In the genomic region with DNA sequence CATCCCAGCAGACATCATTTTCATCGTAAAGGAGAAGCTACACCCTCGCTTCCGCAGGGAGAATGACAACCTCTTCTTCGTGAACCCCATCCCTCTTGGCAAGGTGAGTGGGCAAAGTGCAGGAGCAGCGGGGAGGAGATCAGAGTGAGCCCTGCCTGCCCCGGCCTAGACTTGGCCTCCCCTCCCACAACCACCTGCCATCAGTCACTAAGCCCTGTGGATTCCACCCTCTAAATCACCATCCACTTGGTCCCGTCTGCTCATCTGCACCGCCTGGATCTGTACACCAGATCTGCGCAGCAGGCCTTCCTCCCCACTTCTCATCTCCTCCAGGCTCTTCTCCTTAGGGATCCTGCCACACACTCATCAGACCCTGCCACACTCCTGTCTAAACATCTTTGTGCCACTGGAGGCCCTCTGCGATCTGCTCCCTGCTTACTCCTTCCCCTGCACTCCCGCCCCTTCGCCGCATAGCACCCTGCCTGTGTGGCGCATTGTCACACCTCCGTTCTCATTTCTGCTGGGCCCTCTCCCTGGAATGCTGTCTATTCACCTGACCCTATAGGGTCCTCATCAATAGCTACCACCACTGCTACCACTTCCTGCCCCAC, we compare ENCODE assay signal across 18 cellular contexts. TPM values are rescaled to one million over a fixed set of nuclear protein-coding genes. Genes with fewer than 3 reads are reported as not detected.
DNase-seq lines count a peak whose midpoint lies in the region; ATAC-seq and TF ChIP-seq lines count a peak whose summit lies in the region.
"Had no signal": no experiment of that assay in that cellular context is flagged by ENCODE, and none has a peak within 500 bp of the region (broad histone marks: within the 10 kb centered on the region; RNA-seq: fewer than 3 reads in every experiment).

No MANE protein-coding gene starts in this region.

- ATAC-seq in CD4-positive, CD25-positive, alpha-beta regulatory T cell (ENCODE audit: low read depth in 2 of 2) = no peak
- ATAC-seq in activated T-helper 17 cell treated with anti-CD3 and anti-CD28 coated beads, Interleukin-2, amount 50 U/mL, for 72 hours (replicated peaks) = no peak
- no peak for ATAC-seq in memory B cell (ENCODE audit: low read depth)
- ATAC-seq: GM23338, right cardiac atrium had no signal

- peaks cover 6 to 89% (median 31%) of the 10 kb centered on the region in 4 donors for H3K4me1 Mint-ChIP-seq in CD4-positive, CD25-positive, alpha-beta regulatory T cell
- H3K4me1 Mint-ChIP-seq in activated T-helper 17 cell treated with anti-CD3 and anti-CD28 coated beads, Interleukin-2, amount 50 U/mL, for 72 hours = peaks cover 22% of the 10 kb centered on the region
- H3K4me1 Mint-ChIP-seq in memory B cell = peaks cover 54% of the 10 kb centered on the region

- H3K9me3 Mint-ChIP-seq in CD4-positive, CD25-positive, alpha-beta regulatory T cell = no peaks in the 10 kb centered on the region
- no peaks in the 10 kb centered on the region for H3K9me3 Mint-ChIP-seq in activated T-helper 17 cell treated with anti-CD3 and anti-CD28 coated beads, Interleukin-2, amount 50 U/mL, for 72 hours
- no peaks in the 10 kb centered on the region for H3K9me3 Mint-ChIP-seq in memory B cell
- H3K9me3 Mint-ChIP-seq: GM23338 had no signal

- H3K27me3 Mint-ChIP-seq in CD4-positive, CD25-positive, alpha-beta regulatory T cell = no peaks in the 10 kb centered on the region
- no peaks in the 10 kb centered on the region for H3K27me3 Mint-ChIP-seq in activated T-helper 17 cell treated with anti-CD3 and anti-CD28 coated beads, Interleukin-2, amount 50 U/mL, for 72 hours
- no peaks in the 10 kb centered on the region for H3K27me3 Mint-ChIP-seq in memory B cell

- no peaks in the 10 kb centered on the region for H3K36me3 Mint-ChIP-seq in CD4-positive, CD25-positive, alpha-beta regulatory T cell
- no peaks in the 10 kb centered on the region for H3K36me3 Mint-ChIP-seq in activated T-helper 17 cell treated with anti-CD3 and anti-CD28 coated beads, Interleukin-2, amount 50 U/mL, for 72 hours (ENCODE audit: low read depth)
- peaks cover 1% of the 10 kb centered on the region for H3K36me3 Mint-ChIP-seq in memory B cell

- peak overlapping the region in 3 of 4 donors; percentile 34 to 86 (median 71) for H3K4me3 Mint-ChIP-seq in CD4-positive, CD25-positive, alpha-beta regulatory T cell
- no peak overlapping the region for H3K4me3 Mint-ChIP-seq in activated T-helper 17 cell treated with anti-CD3 and anti-CD28 coated beads, Interleukin-2, amount 50 U/mL, for 72 hours
- no peak overlapping the region for H3K4me3 Mint-ChIP-seq in memory B cell
- H3K4me3 Mint-ChIP-seq: GM23338 had no signal

- intact Hi-C loops in vagina (cut with DNase I) = no loop called here

- H3K27ac ChIP-seq in CD4-positive, CD25-positive, alpha-beta regulatory T cell (ENCODE audit: insufficient read depth, low read length, poor library complexity, severe bottlenecking) = peak overlapping the region; percentile 70
- no peak overlapping the region for H3K27ac ChIP-seq in vagina
- H3K27ac ChIP-seq: ascending aorta, C4-2B, colonic mucosa, thyroid gland had no signal

- peaks cover 80% of the 10 kb centered on the region for H3K4me1 ChIP-seq in CD4-positive, CD25-positive, alpha-beta regulatory T cell (ENCODE audit: control insufficient read depth, insufficient read depth, low read length, poor library complexity, severe bottlenecking)
- peaks cover 15% of the 10 kb centered on the region for H3K4me1 ChIP-seq in vagina

- no peaks in the 10 kb centered on the region for H3K9me3 ChIP-seq in CD4-positive, CD25-positive, alpha-beta regulatory T cell (ENCODE audit: control insufficient read depth in 2 of 2, low read length in 2 of 2)
- no peaks in the 10 kb centered on the region for H3K9me3 ChIP-seq in vagina
- H3K9me3 ChIP-seq: ascending aorta, colonic mucosa, thyroid gland had no signal

- H3K27me3 ChIP-seq in CD4-positive, CD25-positive, alpha-beta regulatory T cell (ENCODE audit: control insufficient read depth, insufficient read depth, low read length) = no peaks in the 10 kb centered on the region
- H3K27me3 ChIP-seq in vagina = no peaks in the 10 kb centered on the region
- H3K27me3 ChIP-seq: ascending aorta, colonic mucosa, thyroid gland had no signal

- no peak for TF ChIP-seq POLR2A in vagina (IDR thresholded peaks at IDR 0.05)

- peak; percentile 19 for DNase-seq in NCI-H2107 treated with DMSO at 0.1 percent for 48 hours (lab: John Stamatoyannopoulos, UW; ENCODE audit: unreplicated experiment)
- no peak for DNase-seq in NCI-H2107 (lab: John Stamatoyannopoulos, UW)
- DNase-seq in CD4-positive, CD25-positive, alpha-beta regulatory T cell = no peak
- no peak for DNase-seq in memory B cell (ENCODE audit: low spot score in 2 of 2)
- no peak for DNase-seq in vagina (ENCODE audit: extremely low spot score in 2 of 2)
- no peak for DNase-seq in middle frontal gyrus (ENCODE audit: extremely low spot score, low spot score)
- DNase-seq in NCI-H1930 (lab: John Stamatoyannopoulos, UW) = no peak
- DNase-seq: colonic mucosa; mesenchymal stem cell; NCI-H510A treated with DMSO at 0.1 percent for 48 hours; right cardiac atrium; stimulated activated CD4-positive, alpha-beta T cell treated with anti-CD3 and anti-CD28 coated beads, Interleukin-1b, Interleukin-23, amount 100 ng/mL, for 48 hours; thyroid gland had no signal

- H3K27ac Mint-ChIP-seq in CD4-positive, CD25-positive, alpha-beta regulatory T cell = peak overlapping the region; percentile 94 to 96 (median 95)
- peak overlapping the region; percentile 76 for H3K27ac Mint-ChIP-seq in activated T-helper 17 cell treated with anti-CD3 and anti-CD28 coated beads, Interleukin-2, amount 50 U/mL, for 72 hours
- peak overlapping the region; percentile 98 for H3K27ac Mint-ChIP-seq in memory B cell
- H3K27ac Mint-ChIP-seq: GM23338 had no signal

- H3K4me3 ChIP-seq in CD4-positive, CD25-positive, alpha-beta regulatory T cell (ENCODE audit: low read depth, low read length) = no peak overlapping the region
- H3K4me3 ChIP-seq in vagina = no peak overlapping the region
- H3K4me3 ChIP-seq: ascending aorta, colonic mucosa, GM23338, thyroid gland had no signal

- no peak for TF ChIP-seq CTCF in vagina (IDR thresholded peaks at IDR 0.05)

- H3K36me3 ChIP-seq in CD4-positive, CD25-positive, alpha-beta regulatory T cell (ENCODE audit: control insufficient read depth, insufficient read depth, low read length) = no peaks in the 10 kb centered on the region
- H3K36me3 ChIP-seq in vagina = no peaks in the 10 kb centered on the region
- H3K36me3 ChIP-seq: ascending aorta, colonic mucosa, thyroid gland had no signal

RNA-seq across cellular contexts. Expression of a gene that starts 14.2 kb away (rescaled TPM):
- total RNA-seq in CD4-positive, CD25-positive, alpha-beta regulatory T cell = 850 TPM
- polyA plus RNA-seq in CD4-positive, CD25-positive, alpha-beta regulatory T cell = 1,000 to 10,000 TPM; 1,262 to 2,276 (median 1,740) TPM
- 100 to 1,000 TPM; 199 to 269 TPM for total RNA-seq in activated T-helper 17 cell treated with anti-CD3 and anti-CD28 coated beads, Interleukin-2, amount 50 U/mL, for 72 hours
- 51.3 TPM for total RNA-seq in vagina

RNA-seq across cellular contexts. Expression of a gene that starts 17.6 kb away (rescaled TPM):
- not detected for total RNA-seq in CD4-positive, CD25-positive, alpha-beta regulatory T cell
- polyA plus RNA-seq in CD4-positive, CD25-positive, alpha-beta regulatory T cell = under 1 TPM in 2 of 4 donors, not detected in 2; 0.32 to 0.33 TPM
- 1 to 10 TPM in 1 of 2 donors, not detected in 1; 1.2 TPM for total RNA-seq in activated T-helper 17 cell treated with anti-CD3 and anti-CD28 coated beads, Interleukin-2, amount 50 U/mL, for 72 hours
- not detected for total RNA-seq in vagina
- total RNA-seq: A172, ascending aorta, colonic mucosa had no signal
- polyA plus RNA-seq: right cardiac atrium had no signal

RNA-seq across cellular contexts. Expression of a gene that starts 40.4 kb away (rescaled TPM):
- total RNA-seq in CD4-positive, CD25-positive, alpha-beta regulatory T cell = 5.6 TPM
- under 1 TPM; 0.16 to 0.34 (median 0.24) TPM for polyA plus RNA-seq in CD4-positive, CD25-positive, alpha-beta regulatory T cell
- total RNA-seq in activated T-helper 17 cell treated with anti-CD3 and anti-CD28 coated beads, Interleukin-2, amount 50 U/mL, for 72 hours = 1 to 10 TPM; 4.3 to 6.6 TPM
- 1.2 TPM for total RNA-seq in vagina
- total RNA-seq: ascending aorta had no signal

Comparison
In these comparisons a context has a peak if more than half of its experiments do, and no peak if none do; other contexts are left out.
1. H3K4me3 Mint-ChIP-seq: peak in CD4-positive, CD25-positive, alpha-beta regulatory T cell (3 of 4); none in activated T-helper 17 cell treated with anti-CD3 and anti-CD28 coated beads, Interleukin-2, amount 50 U/mL, for 72 hours (single experiment) and memory B cell (single experiment).
2. Peak in every context shown above with its lines, with median percentiles within 50 percentile points of each other: H3K27ac Mint-ChIP-seq.